In the genomic region with DNA sequence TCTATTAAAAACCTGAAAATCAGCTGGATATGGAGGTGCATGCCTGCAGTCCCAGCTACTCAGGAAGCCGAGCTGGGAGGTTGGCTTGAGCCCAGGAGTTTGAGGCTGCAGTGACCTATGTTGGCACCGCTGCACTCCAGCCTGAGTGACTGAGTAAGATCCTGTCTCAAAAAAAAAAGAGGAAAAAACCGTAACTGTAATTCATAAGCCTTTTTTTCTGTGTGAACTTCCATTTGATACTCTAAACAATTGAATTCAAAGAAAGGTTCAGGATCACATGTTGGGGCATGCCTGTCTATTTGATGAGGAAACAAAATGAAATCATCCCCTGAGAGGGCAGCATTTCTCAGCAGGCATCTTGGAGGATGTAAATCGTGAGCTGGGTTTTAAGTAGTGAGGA, we compare ENCODE assay signal across 14 cellular contexts. TPM values are rescaled to one million over a fixed set of nuclear protein-coding genes. Genes with fewer than 3 reads are reported as not detected.
DNase-seq lines count a peak whose midpoint lies in the region; ATAC-seq, FAIRE-seq and TF ChIP-seq lines count a peak whose summit lies in the region.
"Had no signal": no experiment of that assay in that cellular context is flagged by ENCODE, and none has a peak within 500 bp of the region (broad histone marks: within the 10 kb centered on the region; RNA-seq: fewer than 3 reads in every experiment).

No MANE protein-coding gene starts in this region.

- H3K36me3 ChIP-seq in endothelial cell of umbilical vein (ENCODE audit: control insufficient read depth in 2 of 2, extremely low read depth in 1 of 2, insufficient read depth in 2 of 2, low read length in 2 of 2) (no peaks in the 10 kb centered on the region), prostate gland (no peaks in the 10 kb centered on the region)
- H3K36me3 ChIP-seq in CD8-positive, alpha-beta memory T cell (ENCODE audit: insufficient read depth, low read length), result no peaks in the 10 kb centered on the region

- H3K4me2 ChIP-seq in endothelial cell of umbilical vein (ENCODE audit: insufficient read depth, low read length), result peak overlapping the region; percentile 20
- H3K4me2 ChIP-seq: smooth muscle cell had no signal

- H3K4me3 Mint-ChIP-seq in CD8-positive, alpha-beta memory T cell, result no peak overlapping the region

- peaks cover 48% of the 10 kb centered on the region for H3K79me2 ChIP-seq in endothelial cell of umbilical vein (ENCODE audit: control insufficient read depth, insufficient read depth, low read length)

- no peaks in the 10 kb centered on the region for H3K27me3 ChIP-seq in endothelial cell of umbilical vein (ENCODE audit: control insufficient read depth in 2 of 2, insufficient read depth in 2 of 2, low read length in 2 of 2)
- H3K27me3 ChIP-seq in prostate gland (replicated peaks; ENCODE audit: insufficient read depth), result no peaks in the 10 kb centered on the region
- no peaks in the 10 kb centered on the region for H3K27me3 ChIP-seq in CD8-positive, alpha-beta memory T cell (ENCODE audit: insufficient read depth, low read length, poor library complexity, severe bottlenecking)

- TF ChIP-seq CTCF in endothelial cell of umbilical vein (IDR thresholded peaks at IDR 0.05; ENCODE audit: extremely low read depth in 1 of 2, insufficient read depth in 1 of 2, low read depth in 1 of 2, low read length in 2 of 2) (no peak), prostate gland (IDR thresholded peaks at IDR 0.05) (no peak)

- dilution Hi-C loops in endothelial cell of umbilical vein (cut with MboI; ENCODE audit: extremely low pct_ligation_motif_present, low sequenced_read_pairs), result no loop called here

- H3K27me3 Mint-ChIP-seq in CD8-positive, alpha-beta memory T cell, result no peaks in the 10 kb centered on the region

- no peaks in the 10 kb centered on the region for H3K9me1 ChIP-seq in endothelial cell of umbilical vein (replicated peaks; ENCODE audit: control insufficient read depth, extremely low read depth, insufficient read depth, low read length)

- POLR2A ChIA-PET in endothelial cell of umbilical vein (lab: Charles Lee), result no interaction called here
- POLR2A ChIA-PET in CD8-positive, alpha-beta memory T cell (lab: Charles Lee), result no interaction called here

- peak; percentile 91 for FAIRE-seq in endothelial cell of umbilical vein (lab: Jason Lieb, UNC)
- FAIRE-seq: G401.6 had no signal

- no peaks in the 10 kb centered on the region for H3K36me3 Mint-ChIP-seq in CD8-positive, alpha-beta memory T cell

- no peak overlapping the region for H3K27ac Mint-ChIP-seq in CD8-positive, alpha-beta memory T cell

- H3K4me3 ChIP-seq in endothelial cell of umbilical vein (replicated peaks in 1 of 3; ENCODE audit: insufficient read depth in 1 of 3, low read depth in 1 of 3, low read length in 3 of 3), result no peak overlapping the region
- no peak overlapping the region for H3K4me3 ChIP-seq in prostate gland
- H3K4me3 ChIP-seq in CD8-positive, alpha-beta memory T cell (ENCODE audit: low read length), result no peak overlapping the region
- H3K4me3 ChIP-seq: SK-N-MC, smooth muscle cell had no signal

- H3K9ac ChIP-seq in endothelial cell of umbilical vein (replicated peaks; ENCODE audit: extremely low read depth, insufficient read depth, low read length), result peak overlapping the region; percentile 18

- H3K4me1 ChIP-seq in endothelial cell of umbilical vein (ENCODE audit: control insufficient read depth, extremely low read depth, insufficient read depth, low read length) (peaks cover 69% of the 10 kb centered on the region), prostate gland (replicated peaks) (peaks cover 3% of the 10 kb centered on the region)
- no peaks in the 10 kb centered on the region for H3K4me1 ChIP-seq in CD8-positive, alpha-beta memory T cell (ENCODE audit: insufficient read depth, low read length)

- DNase-seq in ELR (ENCODE audit: low read depth) (peak; percentile 90), NCI-H2171 treated with DMSO at 0.1 percent for 48 hours (lab: John Stamatoyannopoulos, UW) (peak; percentile 62), endothelial cell of umbilical vein (ENCODE audit: low read depth, low spot score) (peak; percentile 95), prostate gland (ENCODE audit: low spot score) (peak; percentile 47), CD1c-positive myeloid dendritic cell (ENCODE audit: extremely low spot score) (no peak)
- no peak for DNase-seq in CD8-positive, alpha-beta memory T cell
- no peak for DNase-seq in activated naive CD4-positive, alpha-beta T cell treated with anti-CD3 and anti-CD28 coated beads, Interleukin-2, amount 50 U/mL, for 16 hours
- DNase-seq: left colon; NCI-H1694 treated with DMSO at 0.1 percent for 48 hours; stimulated activated naive CD8-positive, alpha-beta T cell treated with anti-CD3 and anti-CD28 coated beads, Interleukin-15, Interleukin-2, amounts not matched to agents 100 U/mL and 50 U/mL, for 24 hours had no signal

- no peak for ATAC-seq in GM21360 (IDR thresholded peaks at IDR 0.05; ENCODE audit: unreplicated experiment)
- ATAC-seq: left colon; stimulated activated naive CD8-positive, alpha-beta T cell treated with anti-CD3 and anti-CD28 coated beads, Interleukin-15, Interleukin-2, amounts not matched to agents 100 U/mL and 50 U/mL, for 24 hours had no signal

- no peak overlapping the region for H2AFZ ChIP-seq in endothelial cell of umbilical vein (ENCODE audit: low read depth, low read length)

- no peaks in the 10 kb centered on the region for H3K9me3 Mint-ChIP-seq in CD8-positive, alpha-beta memory T cell

- no peaks in the 10 kb centered on the region for H3K9me3 ChIP-seq in endothelial cell of umbilical vein (replicated peaks; ENCODE audit: control insufficient read depth, insufficient read depth, low read length)
- H3K9me3 ChIP-seq in prostate gland, result no peaks in the 10 kb centered on the region
- no peaks in the 10 kb centered on the region for H3K9me3 ChIP-seq in CD8-positive, alpha-beta memory T cell (ENCODE audit: low read length)

- H4K20me1 ChIP-seq in endothelial cell of umbilical vein (replicated peaks; ENCODE audit: control insufficient read depth, extremely low read depth, insufficient read depth, low read length), result no peaks in the 10 kb centered on the region

- WGBS in prostate gland, result 30% methylated on average over 4 of the region's 4 CpGs

- H3K27ac ChIP-seq in endothelial cell of umbilical vein (ENCODE audit: insufficient read depth, low read depth, low read length), result peak overlapping the region; percentile 81
- H3K27ac ChIP-seq in prostate gland, result no peak overlapping the region
- no peak overlapping the region for H3K27ac ChIP-seq in CD8-positive, alpha-beta memory T cell (ENCODE audit: low read depth, low read length)
- H3K27ac ChIP-seq: SK-N-MC had no signal

- CTCF ChIA-PET in endothelial cell of umbilical vein (lab: Charles Lee), result interaction anchor here (1.1 to 4.1 kb wide), 8 partner anchors 8 to 79 kb away, joined by 3 to 24 read pairs (median 4); no protein-coding TSS in a partner anchor
- CTCF ChIA-PET in CD8-positive, alpha-beta memory T cell (lab: Charles Lee), result no interaction called here

- intact Hi-C loops in endothelial cell of umbilical vein (cut with micrococcal nuclease) (loop anchor here (1.0 kb wide), 2 partner anchors 9 to 39 kb away; a partner anchor contains a TSS), prostate gland (cut with DNase I) (no loop called here)

- H3K4me1 Mint-ChIP-seq in CD8-positive, alpha-beta memory T cell, result peaks cover 7 to 13% (median 10%) of the 10 kb centered on the region in 3 donors

- no peak for TF ChIP-seq POLR2A in endothelial cell of umbilical vein (IDR thresholded peaks at IDR 0.05; ENCODE audit: low read depth, low read length)
- TF ChIP-seq POLR2A in prostate gland (IDR thresholded peaks at IDR 0.05), result no peak

- no TSS peak for BruUV-seq in endothelial cell of umbilical vein (replicated peaks; lab: Mats Ljungman, UMichigan)

TF ChIP-seq in endothelial cell of umbilical vein, 7 proteins besides CTCF, POLR2A, EP300 and RAD21:
- TF ChIP-seq EZH2 (IDR thresholded peaks at IDR 0.05; ENCODE audit: borderline replicate concordance, low read depth, low read length, severe bottlenecking) (no peak), FOS (IDR thresholded peaks at IDR 0.05; ENCODE audit: borderline replicate concordance, insufficient read depth, low read length) (peak; percentile 48), GATA2 (IDR thresholded peaks at IDR 0.05; ENCODE audit: insufficient read depth, insufficient read length, low read depth, low read length) (peak; percentile 68), JUN (IDR thresholded peaks at IDR 0.05; ENCODE audit: borderline replicate concordance, insufficient read depth, insufficient read length, low read depth) (peak; percentile 25), POLR2AphosphoS5 (IDR thresholded peaks at IDR 0.05; ENCODE audit: insufficient read depth, low read depth, low read length) (no peak)
- TF ChIP-seq, protein P1, sequence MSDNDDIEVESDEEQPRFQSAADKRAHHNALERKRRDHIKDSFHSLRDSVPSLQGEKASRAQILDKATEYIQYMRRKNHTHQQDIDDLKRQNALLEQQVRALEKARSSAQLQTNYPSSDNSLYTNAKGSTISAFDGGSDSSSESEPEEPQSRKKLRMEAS (IDR thresholded peaks at IDR 0.05; ENCODE audit: insufficient read depth, insufficient read length), result no peak
TF ChIP-seq in endothelial cell of umbilical vein: peak in this region for 3.

RNA-seq across cellular contexts. Expression of a gene that starts 38.8 kb away (rescaled TPM):
- 53.2 and 62.3 TPM in 2 replicates for total RNA-seq in endothelial cell of umbilical vein
- 8.9 and 11.2 TPM in 2 replicates for polyA plus RNA-seq in endothelial cell of umbilical vein
- polyA plus RNA-seq in endothelial cell of umbilical vein (2011; cell fraction: cytosol; rRNA removed), result 12.5 and 13.0 TPM in 2 replicates
- polyA plus RNA-seq in endothelial cell of umbilical vein (2011; cell fraction: nucleus; rRNA removed), result 19.5 and 23.9 TPM in 2 replicates
- 36.8 and 58.4 TPM in 2 replicates for polyA plus RNA-seq in endothelial cell of umbilical vein (2012)
- polyA minus RNA-seq in endothelial cell of umbilical vein, result 48.2 and 48.9 TPM in 2 replicates
- polyA minus RNA-seq in endothelial cell of umbilical vein (2011; cell fraction: cytosol; rRNA and poly(A)+ RNA removed), result 8.8 TPM
- polyA minus RNA-seq in endothelial cell of umbilical vein (2011; cell fraction: nucleus; rRNA and poly(A)+ RNA removed), result 32.6 and 52.9 TPM in 2 replicates
- total RNA-seq in prostate gland, result 10 to 100 TPM in 1 of 2 donors, 1 to 10 TPM in 1; 6.4 to 21.5 TPM
- total RNA-seq in CD8-positive, alpha-beta memory T cell, result 1 to 10 TPM; 2.7 to 2.8 TPM
- 0.51 TPM for polyA plus RNA-seq in CD8-positive, alpha-beta memory T cell

Comparison
In these comparisons a context has a peak if more than half of its experiments do, and no peak if none do; other contexts are left out.
1. DNase-seq: peak in ELR (single experiment), NCI-H2171 treated with DMSO at 0.1 percent for 48 hours (single experiment), endothelial cell of umbilical vein (single experiment) and prostate gland (single experiment); none in CD1c-positive myeloid dendritic cell (single experiment), CD8-positive, alpha-beta memory T cell (0 of 5) and activated naive CD4-positive, alpha-beta T cell treated with anti-CD3 and anti-CD28 coated beads, Interleukin-2, amount 50 U/mL, for 16 hours (single experiment).